ENCODE assay signal across 8 cellular contexts in the genomic region with DNA sequence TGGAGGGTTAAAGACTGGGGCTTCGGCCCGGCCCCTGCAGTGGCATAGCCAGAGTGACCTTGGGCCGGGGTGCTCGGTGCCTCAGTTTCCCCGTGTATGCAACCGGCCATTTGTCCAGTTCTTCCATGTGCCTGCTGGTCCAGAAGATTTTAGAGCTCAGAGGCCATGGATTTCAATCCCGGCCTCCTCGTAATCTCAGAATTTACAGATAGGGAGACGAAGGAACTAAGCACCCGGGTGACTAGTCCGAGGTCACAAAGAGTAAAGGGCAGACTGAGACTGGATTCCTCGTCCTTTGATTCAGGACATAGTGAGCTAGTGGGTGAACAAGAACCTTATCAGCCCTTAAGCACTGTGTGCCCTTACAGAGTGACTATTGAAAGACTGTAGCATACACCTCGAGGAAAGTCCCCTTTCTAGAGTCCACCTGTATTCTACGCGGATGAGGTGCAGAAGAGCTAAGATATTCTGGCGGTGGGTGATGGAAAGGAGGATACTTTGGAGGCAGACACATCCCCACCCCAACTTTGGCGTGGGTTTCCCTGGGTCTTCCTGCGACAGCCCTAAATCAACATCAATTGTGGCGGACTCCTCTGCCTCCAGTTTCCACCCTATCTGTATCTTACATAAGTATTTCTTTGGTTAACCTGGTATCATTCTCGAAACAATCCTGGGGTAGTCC. TPM values are rescaled to one million over a fixed set of nuclear protein-coding genes. Genes with fewer than 3 reads are reported as not detected.
DNase-seq lines count a peak whose midpoint lies in the region; ATAC-seq and TF ChIP-seq lines count a peak whose summit lies in the region.

No MANE protein-coding gene starts in this region.

- H3K9me3 ChIP-seq in psoas muscle: no peaks in the 10 kb centered on the region

- H3K4me1 Mint-ChIP-seq in activated CD8-positive, alpha-beta memory T cell treated with anti-CD3 and anti-CD28 coated beads, Interleukin-2, amount 10 ng/mL, durations not matched to agents 7 days and 5 days: peaks cover 48% of the 10 kb centered on the region

- intact Hi-C loops in psoas muscle (cut with DNase I): loop anchor here (2.0 kb wide), 1 partner anchor 53 kb away; a partner anchor contains a TSS

- H3K4me3 ChIP-seq in WI38 (ENCODE audit: low read depth, low read length) (peak overlapping the region; percentile 95), psoas muscle (peak overlapping the region; percentile 79)

- WGBS in psoas muscle, 3 donors: 10 to 16% (median 12%) methylated on average over 15 to 20 of the region's 20 CpGs

- peaks cover 15% of the 10 kb centered on the region for H3K36me3 Mint-ChIP-seq in activated CD8-positive, alpha-beta memory T cell treated with anti-CD3 and anti-CD28 coated beads, Interleukin-2, amount 10 ng/mL, durations not matched to agents 7 days and 5 days

- CTCF ChIA-PET in activated CD8-positive, alpha-beta memory T cell treated with anti-CD3 and anti-CD28 coated beads, Interleukin-2, amount 10 ng/mL, durations not matched to agents 7 days and 5 days (lab: Charles Lee): interaction anchor here (0.7 to 4.7 kb wide), 5 partner anchors 10 to 188 kb away, joined by 4 to 31 read pairs (median 6); a partner anchor contains a TSS

- H3K27ac ChIP-seq in foreskin keratinocyte (peak overlapping the region; percentile 70), psoas muscle (peak overlapping the region; percentile 91)

- no peaks in the 10 kb centered on the region for H3K9me3 Mint-ChIP-seq in activated CD8-positive, alpha-beta memory T cell treated with anti-CD3 and anti-CD28 coated beads, Interleukin-2, amount 10 ng/mL, durations not matched to agents 7 days and 5 days (ENCODE audit: low read depth)

- H3K4me3 Mint-ChIP-seq in activated CD8-positive, alpha-beta memory T cell treated with anti-CD3 and anti-CD28 coated beads, Interleukin-2, amount 10 ng/mL, durations not matched to agents 7 days and 5 days: peak overlapping the region; percentile 88

- no peak for DNase-seq in activated CD8-positive, alpha-beta memory T cell treated with anti-CD3 and anti-CD28 coated beads, Interleukin-2, amount 10 ng/mL, durations not matched to agents 7 days and 5 days
- no peak for DNase-seq in activated CD8-positive, alpha-beta memory T cell treated with anti-CD3 and anti-CD28 coated beads for 24 hours
- DNase-seq in foreskin keratinocyte (no peak), psoas muscle (no peak), AG08396 (ENCODE audit: low spot score) (no peak), NCI-H226 (no peak), omental fat pad (ENCODE audit: low spot score) (no peak)

- no peak for ATAC-seq in activated CD8-positive, alpha-beta memory T cell treated with anti-CD3 and anti-CD28 coated beads, Interleukin-2, amount 10 ng/mL, durations not matched to agents 7 days and 5 days
- ATAC-seq in foreskin keratinocyte (peak; percentile 6), psoas muscle (peak in 2 of 4 donors; percentile 3 to 18), omental fat pad (ENCODE audit: low FRiP score) (no peak)

- no peaks in the 10 kb centered on the region for H3K27me3 Mint-ChIP-seq in activated CD8-positive, alpha-beta memory T cell treated with anti-CD3 and anti-CD28 coated beads, Interleukin-2, amount 10 ng/mL, durations not matched to agents 7 days and 5 days

- no peak for TF ChIP-seq CTCF in WI38 (IDR thresholded peaks at IDR 0.05; ENCODE audit: low read depth, low read length)
- TF ChIP-seq CTCF in foreskin keratinocyte (conservative IDR thresholded peaks at IDR 0.05): no peak
- no peak for TF ChIP-seq CTCF in psoas muscle (IDR thresholded peaks at IDR 0.05)
- no peak for TF ChIP-seq CTCF in omental fat pad (IDR thresholded peaks at IDR 0.05)

- H3K27me3 ChIP-seq in foreskin keratinocyte: no peaks in the 10 kb centered on the region
- no peaks in the 10 kb centered on the region for H3K27me3 ChIP-seq in psoas muscle (ENCODE audit: insufficient read depth in 3 of 3, low read length in 2 of 3)

- H3K36me3 ChIP-seq in psoas muscle (ENCODE audit: insufficient read depth in 1 of 2, low read depth in 1 of 2): peaks cover 0 to 10% of the 10 kb centered on the region in 2 donors

- peak overlapping the region; percentile 93 for H3K27ac Mint-ChIP-seq in activated CD8-positive, alpha-beta memory T cell treated with anti-CD3 and anti-CD28 coated beads, Interleukin-2, amount 10 ng/mL, durations not matched to agents 7 days and 5 days

- H3K4me1 ChIP-seq in foreskin keratinocyte (peaks cover 14% of the 10 kb centered on the region), psoas muscle (peaks cover 22% of the 10 kb centered on the region)

RNA-seq across cellular contexts. Expression of a gene that starts 0.6 kb away (rescaled TPM):
- 10 to 100 TPM in 1 of 2 experiments, 1 to 10 TPM in 1; 8.7 to 12.2 TPM for total RNA-seq in activated CD8-positive, alpha-beta memory T cell treated with anti-CD3 and anti-CD28 coated beads, Interleukin-2, amount 10 ng/mL, durations not matched to agents 7 days and 5 days
- 23.0 and 24.6 TPM in 2 replicates for total RNA-seq in foreskin keratinocyte
- polyA plus RNA-seq in foreskin keratinocyte: 10.7 and 11.3 TPM in 2 replicates
- 1 to 10 TPM; 4.1 to 6.7 (median 4.8) TPM for total RNA-seq in psoas muscle
- 10 to 100 TPM in 1 of 3 donors, 1 to 10 TPM in 2; 3.3 to 10.2 (median 9.5) TPM for polyA plus RNA-seq in psoas muscle
- 10 to 100 TPM; 11.2 to 26.7 (median 18.6) TPM for total RNA-seq in omental fat pad

RNA-seq across cellular contexts. Expression of a gene that starts 0.9 kb away (rescaled TPM):
- 10 to 100 TPM; 40.4 to 42.8 TPM for total RNA-seq in activated CD8-positive, alpha-beta memory T cell treated with anti-CD3 and anti-CD28 coated beads, Interleukin-2, amount 10 ng/mL, durations not matched to agents 7 days and 5 days
- total RNA-seq in foreskin keratinocyte (21.9 and 23.6 TPM in 2 replicates), psoas muscle (10 to 100 TPM; 13.6 to 18.4 (median 17.9) TPM), omental fat pad (10 to 100 TPM; 20.5 to 42.3 (median 32.0) TPM)
- polyA plus RNA-seq in foreskin keratinocyte (11.2 and 11.8 TPM in 2 replicates), psoas muscle (10 to 100 TPM; 10.5 to 15.8 (median 11.0) TPM)

RNA-seq across cellular contexts. Expression of a gene that starts 53.4 kb away (rescaled TPM):
- 10 to 100 TPM; 25.6 to 33.6 TPM for total RNA-seq in activated CD8-positive, alpha-beta memory T cell treated with anti-CD3 and anti-CD28 coated beads, Interleukin-2, amount 10 ng/mL, durations not matched to agents 7 days and 5 days
- 40.8 and 49.8 TPM in 2 replicates for total RNA-seq in foreskin keratinocyte
- polyA plus RNA-seq in foreskin keratinocyte: 65.5 and 78.3 TPM in 2 replicates
- total RNA-seq in psoas muscle: 10 to 100 TPM; 22.4 to 25.6 (median 24.0) TPM
- polyA plus RNA-seq in psoas muscle: 100 to 1,000 TPM in 1 of 3 donors, 10 to 100 TPM in 2; 53.2 to 112 (median 75.0) TPM
- total RNA-seq in omental fat pad: 10 to 100 TPM; 20.1 to 39.9 (median 25.3) TPM

RNA-seq across cellular contexts. Expression of a gene that starts 53.5 kb away (rescaled TPM):
- total RNA-seq in activated CD8-positive, alpha-beta memory T cell treated with anti-CD3 and anti-CD28 coated beads, Interleukin-2, amount 10 ng/mL, durations not matched to agents 7 days and 5 days: 10 to 100 TPM; 34.0 to 43.4 TPM
- total RNA-seq in foreskin keratinocyte (41.0 and 48.1 TPM in 2 replicates), psoas muscle (10 to 100 TPM; 10.9 to 22.5 (median 19.8) TPM), omental fat pad (10 to 100 TPM; 15.4 to 33.9 (median 18.7) TPM)
- polyA plus RNA-seq in foreskin keratinocyte (19.7 and 24.3 TPM in 2 replicates), psoas muscle (10 to 100 TPM; 12.2 to 33.4 (median 30.4) TPM)
